8 cellular contexts compared by ENCODE assay signal in genomic region chr13:45339867-45340266, GRCh38. TPM values are rescaled to one million over a fixed set of nuclear protein-coding genes. Genes with fewer than 3 reads are reported as not detected.
DNase-seq lines count a peak whose midpoint lies in the region; ATAC-seq and TF ChIP-seq lines count a peak whose summit lies in the region.

No MANE protein-coding gene starts in this region.

- no peak for TF ChIP-seq POLR2A in esophagus muscularis mucosa (IDR thresholded peaks at IDR 0.05; ENCODE audit: low read depth)

- peaks cover 48% of the 10 kb centered on the region for H3K4me1 ChIP-seq in DOHH2 (ENCODE audit: control insufficient read depth, low read length)
- H3K4me1 ChIP-seq in esophagus muscularis mucosa = peaks cover 58 to 68% (median 64%) of the 10 kb centered on the region in 4 donors

- 15% methylated on average over 11 of the region's 11 CpGs for WGBS in esophagus muscularis mucosa

- H3K36me3 ChIP-seq in DOHH2 (ENCODE audit: control insufficient read depth, low read length) (peaks cover 63% of the 10 kb centered on the region), esophagus muscularis mucosa (peaks cover 43 to 63% (median 55%) of the 10 kb centered on the region in 4 donors)

- no peaks in the 10 kb centered on the region for H3K9me3 Mint-ChIP-seq in WTC11

- no peaks in the 10 kb centered on the region for H3K9me2 ChIP-seq in DOHH2 (replicated peaks; ENCODE audit: control insufficient read depth, low read length)

- H3K27me3 ChIP-seq in DOHH2 (ENCODE audit: control insufficient read depth, low read length) = no peaks in the 10 kb centered on the region
- no peaks in the 10 kb centered on the region for H3K27me3 ChIP-seq in esophagus muscularis mucosa

- H3K9me3 ChIP-seq in DOHH2 (ENCODE audit: control insufficient read depth, insufficient read depth, low read length) (no peaks in the 10 kb centered on the region), esophagus muscularis mucosa (no peaks in the 10 kb centered on the region)

- H3K4me2 ChIP-seq in DOHH2 (ENCODE audit: low read length) = peak overlapping the region; percentile 59

- TF ChIP-seq EP300 in esophagus muscularis mucosa (IDR thresholded peaks at IDR 0.05) = no peak

- H3K27me3 Mint-ChIP-seq in WTC11 (ENCODE audit: low read depth) = no peaks in the 10 kb centered on the region

- POLR2A ChIA-PET in WTC11 (lab: Charles Lee) = interaction anchor here (0.6 to 1.2 kb wide), 5 partner anchors 8 to 419 kb away, joined by 3 to 8 read pairs (median 3); no protein-coding TSS in a partner anchor

- peaks cover 49% of the 10 kb centered on the region for H4K20me1 ChIP-seq in DOHH2 (ENCODE audit: control insufficient read depth, insufficient read depth, low read depth, low read length)

- H3K36me3 Mint-ChIP-seq in WTC11 = peaks cover 62% of the 10 kb centered on the region

- H3K4me3 ChIP-seq in DOHH2 (ENCODE audit: low read length) = peak overlapping the region; percentile 80
- H3K4me3 ChIP-seq in esophagus muscularis mucosa = peak overlapping the region; percentile 83 to 100 (median 92)
- peak overlapping the region; percentile 95 for H3K4me3 ChIP-seq in retinal pigment epithelial cell (ENCODE audit: low read length)

- peaks cover 39% of the 10 kb centered on the region for H3K4me1 Mint-ChIP-seq in WTC11

- H3K27ac Mint-ChIP-seq in WTC11 = peak overlapping the region; percentile 97

- intact Hi-C loops in esophagus muscularis mucosa (cut with DNase I) = no loop called here

- ATAC-seq in WTC11 = no peak
- no peak for ATAC-seq in GM18517 (IDR thresholded peaks at IDR 0.05; ENCODE audit: unreplicated experiment)
- no peak for ATAC-seq in GM21423 (IDR thresholded peaks at IDR 0.05; ENCODE audit: unreplicated experiment)

- peak overlapping the region; percentile 97 for H3K4me3 Mint-ChIP-seq in WTC11

- H3F3A ChIP-seq in DOHH2 (ENCODE audit: control insufficient read depth, insufficient read depth) = peaks cover 52% of the 10 kb centered on the region

- H3K27ac ChIP-seq in DOHH2 (ENCODE audit: low read depth, low read length) (no peak overlapping the region), esophagus muscularis mucosa (replicated peaks in 1 of 4) (peak overlapping the region; percentile 99 to 100 (median 100))

- no peak for TF ChIP-seq CTCF in DOHH2 (IDR thresholded peaks at IDR 0.05; ENCODE audit: low read depth, low read length, poor library complexity, severe bottlenecking)
- TF ChIP-seq CTCF in WTC11 (IDR thresholded peaks at IDR 0.05) = no peak
- TF ChIP-seq CTCF in esophagus muscularis mucosa (IDR thresholded peaks at IDR 0.05) = no peak
- TF ChIP-seq CTCF in retinal pigment epithelial cell (conservative IDR thresholded peaks at IDR 0.05; ENCODE audit: low read depth, low read length) = no peak

- CTCF ChIA-PET in WTC11 (lab: Charles Lee) = interaction anchor here (1.0 to 3.9 kb wide), 3 partner anchors 23 to 293 kb away, joined by 4 to 24 read pairs (median 10); no protein-coding TSS in a partner anchor

- no peak for DNase-seq in WTC11 (ENCODE audit: low spot score)
- no peak for DNase-seq in esophagus muscularis mucosa (ENCODE audit: extremely low spot score)
- no peak for DNase-seq in retinal pigment epithelial cell (ENCODE audit: low read depth)
- no peak for DNase-seq in activated gamma-delta T cell treated with Interleukin-2 at 50 U/mL for 16 hours
- DNase-seq in LoVo (ENCODE audit: low spot score) = no peak

- H3K79me2 ChIP-seq in DOHH2 (ENCODE audit: control insufficient read depth, low read length) = peaks cover 72% of the 10 kb centered on the region

TF ChIP-seq in WTC11, 78 proteins besides CTCF, POLR2A, EP300 and RAD21:
- TF ChIP-seq, protein P1, sequence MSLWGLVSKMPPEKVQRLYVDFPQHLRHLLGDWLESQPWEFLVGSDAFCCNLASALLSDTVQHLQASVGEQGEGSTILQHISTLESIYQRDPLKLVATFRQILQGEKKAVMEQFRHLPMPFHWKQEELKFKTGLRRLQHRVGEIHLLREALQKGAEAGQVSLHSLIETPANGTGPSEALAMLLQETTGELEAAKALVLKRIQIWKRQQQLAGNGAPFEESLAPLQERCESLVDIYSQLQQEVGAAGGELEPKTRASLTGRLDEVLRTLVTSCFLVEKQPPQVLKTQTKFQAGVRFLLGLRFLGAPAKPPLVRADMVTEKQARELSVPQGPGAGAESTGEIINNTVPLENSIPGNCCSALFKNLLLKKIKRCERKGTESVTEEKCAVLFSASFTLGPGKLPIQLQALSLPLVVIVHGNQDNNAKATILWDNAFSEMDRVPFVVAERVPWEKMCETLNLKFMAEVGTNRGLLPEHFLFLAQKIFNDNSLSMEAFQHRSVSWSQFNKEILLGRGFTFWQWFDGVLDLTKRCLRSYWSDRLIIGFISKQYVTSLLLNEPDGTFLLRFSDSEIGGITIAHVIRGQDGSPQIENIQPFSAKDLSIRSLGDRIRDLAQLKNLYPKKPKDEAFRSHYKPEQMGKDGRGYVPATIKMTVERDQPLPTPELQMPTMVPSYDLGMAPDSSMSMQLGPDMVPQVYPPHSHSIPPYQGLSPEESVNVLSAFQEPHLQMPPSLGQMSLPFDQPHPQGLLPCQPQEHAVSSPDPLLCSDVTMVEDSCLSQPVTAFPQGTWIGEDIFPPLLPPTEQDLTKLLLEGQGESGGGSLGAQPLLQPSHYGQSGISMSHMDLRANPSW (CRISPR knock-in tag; conservative IDR thresholded peaks at IDR 0.05; ENCODE audit: low read depth) = no peak
- TF ChIP-seq GTF2I (CRISPR knock-in tag; conservative IDR thresholded peaks at IDR 0.05) = no peak
- TF ChIP-seq, protein P2, sequence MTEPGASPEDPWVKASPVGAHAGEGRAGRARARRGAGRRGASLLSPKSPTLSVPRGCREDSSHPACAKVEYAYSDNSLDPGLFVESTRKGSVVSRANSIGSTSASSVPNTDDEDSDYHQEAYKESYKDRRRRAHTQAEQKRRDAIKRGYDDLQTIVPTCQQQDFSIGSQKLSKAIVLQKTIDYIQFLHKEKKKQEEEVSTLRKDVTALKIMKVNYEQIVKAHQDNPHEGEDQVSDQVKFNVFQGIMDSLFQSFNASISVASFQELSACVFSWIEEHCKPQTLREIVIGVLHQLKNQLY (CRISPR knock-in tag; IDR thresholded peaks at IDR 0.05) = no peak
- TF ChIP-seq AR (CRISPR knock-in tag; IDR thresholded peaks at IDR 0.05) = no peak
- TF ChIP-seq, protein P3, sequence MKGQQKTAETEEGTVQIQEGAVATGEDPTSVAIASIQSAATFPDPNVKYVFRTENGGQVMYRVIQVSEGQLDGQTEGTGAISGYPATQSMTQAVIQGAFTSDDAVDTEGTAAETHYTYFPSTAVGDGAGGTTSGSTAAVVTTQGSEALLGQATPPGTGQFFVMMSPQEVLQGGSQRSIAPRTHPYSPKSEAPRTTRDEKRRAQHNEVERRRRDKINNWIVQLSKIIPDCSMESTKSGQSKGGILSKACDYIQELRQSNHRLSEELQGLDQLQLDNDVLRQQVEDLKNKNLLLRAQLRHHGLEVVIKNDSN (CRISPR knock-in tag; IDR thresholded peaks at IDR 0.05) = no peak
- TF ChIP-seq ESRRA (CRISPR knock-in tag; IDR thresholded peaks at IDR 0.05; ENCODE audit: borderline replicate concordance) = no peak
- no peak for TF ChIP-seq OVOL2 (CRISPR knock-in tag; IDR thresholded peaks at IDR 0.05; ENCODE audit: borderline replicate concordance)

RNA-seq across cellular contexts. Expression of gene TPT1, which starts 1.1 kb away (rescaled TPM):
- total RNA-seq in WTC11 (2021) (1,861 to 2,091 TPM (median 2,076 TPM) in 3 replicates), esophagus muscularis mucosa (1,000 to 10,000 TPM; 1,985 to 5,244 (median 2,921) TPM)
